In the genomic region with DNA sequence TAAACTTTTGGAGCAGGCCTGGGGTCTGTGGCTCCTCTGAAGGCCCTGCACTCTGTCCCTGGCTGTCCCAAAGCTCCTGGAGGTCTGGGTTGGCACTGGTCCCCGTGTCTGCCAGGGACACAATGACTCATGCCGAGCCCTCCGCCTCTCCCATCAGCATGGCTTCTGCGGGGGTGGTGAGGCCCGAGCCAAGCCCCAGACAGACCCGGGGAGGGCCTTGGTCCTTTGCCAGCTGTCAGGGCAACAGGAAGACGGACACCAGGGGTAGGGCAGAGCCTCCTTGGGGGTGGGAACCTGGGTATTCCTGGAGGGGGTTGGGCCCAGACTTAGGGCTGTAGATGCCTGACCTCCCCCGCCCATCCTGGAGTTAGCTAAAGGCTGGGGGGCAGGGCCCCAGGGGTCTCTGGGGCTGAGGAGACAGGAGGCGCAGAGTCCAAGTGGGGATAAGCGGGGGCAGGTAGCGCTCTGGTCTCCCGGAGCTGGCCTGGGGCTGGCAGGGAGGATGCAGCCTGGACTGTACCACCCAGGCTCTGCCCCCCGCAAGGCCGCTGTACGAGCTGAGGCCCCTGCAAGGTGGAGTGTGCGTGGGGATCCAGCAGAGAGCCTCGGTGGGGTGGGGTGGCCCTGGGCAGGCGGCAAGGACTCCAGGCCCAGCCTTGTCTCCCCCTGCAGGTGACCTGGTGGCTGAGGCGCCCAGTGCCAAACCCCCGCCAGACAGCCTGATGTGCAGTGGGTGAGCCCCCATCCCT, we compare ENCODE assay signal across 1 cellular context.
TF ChIP-seq lines count a peak whose summit lies in the region.

No MANE protein-coding gene starts in this region.

TF ChIP-seq in GM23338, 12 proteins besides CTCF, POLR2A, EP300 and RAD21 (continued from another document):
- TF ChIP-seq REST (IDR thresholded peaks at IDR 0.05; ENCODE audit: unreplicated experiment) = no peak
- no peak for TF ChIP-seq ZNF331 (CRISPR knock-in tag; IDR thresholded peaks at IDR 0.05; ENCODE audit: low read depth)
- no peak for TF ChIP-seq ETS1 (IDR thresholded peaks at IDR 0.05)
- no peak for TF ChIP-seq EZH2phosphoT487 (IDR thresholded peaks at IDR 0.05; ENCODE audit: unreplicated experiment)
- TF ChIP-seq JUNB (IDR thresholded peaks at IDR 0.05; ENCODE audit: unreplicated experiment) = no peak
- TF ChIP-seq NANOG (IDR thresholded peaks at IDR 0.05; ENCODE audit: borderline replicate concordance) = no peak
- TF ChIP-seq CREB1 (CRISPR knock-in tag; IDR thresholded peaks at IDR 0.05; ENCODE audit: low read depth) = no peak
- TF ChIP-seq EZH2 (IDR thresholded peaks at IDR 0.05; ENCODE audit: low read depth, unreplicated experiment) = no peak
- TF ChIP-seq, protein P1, sequence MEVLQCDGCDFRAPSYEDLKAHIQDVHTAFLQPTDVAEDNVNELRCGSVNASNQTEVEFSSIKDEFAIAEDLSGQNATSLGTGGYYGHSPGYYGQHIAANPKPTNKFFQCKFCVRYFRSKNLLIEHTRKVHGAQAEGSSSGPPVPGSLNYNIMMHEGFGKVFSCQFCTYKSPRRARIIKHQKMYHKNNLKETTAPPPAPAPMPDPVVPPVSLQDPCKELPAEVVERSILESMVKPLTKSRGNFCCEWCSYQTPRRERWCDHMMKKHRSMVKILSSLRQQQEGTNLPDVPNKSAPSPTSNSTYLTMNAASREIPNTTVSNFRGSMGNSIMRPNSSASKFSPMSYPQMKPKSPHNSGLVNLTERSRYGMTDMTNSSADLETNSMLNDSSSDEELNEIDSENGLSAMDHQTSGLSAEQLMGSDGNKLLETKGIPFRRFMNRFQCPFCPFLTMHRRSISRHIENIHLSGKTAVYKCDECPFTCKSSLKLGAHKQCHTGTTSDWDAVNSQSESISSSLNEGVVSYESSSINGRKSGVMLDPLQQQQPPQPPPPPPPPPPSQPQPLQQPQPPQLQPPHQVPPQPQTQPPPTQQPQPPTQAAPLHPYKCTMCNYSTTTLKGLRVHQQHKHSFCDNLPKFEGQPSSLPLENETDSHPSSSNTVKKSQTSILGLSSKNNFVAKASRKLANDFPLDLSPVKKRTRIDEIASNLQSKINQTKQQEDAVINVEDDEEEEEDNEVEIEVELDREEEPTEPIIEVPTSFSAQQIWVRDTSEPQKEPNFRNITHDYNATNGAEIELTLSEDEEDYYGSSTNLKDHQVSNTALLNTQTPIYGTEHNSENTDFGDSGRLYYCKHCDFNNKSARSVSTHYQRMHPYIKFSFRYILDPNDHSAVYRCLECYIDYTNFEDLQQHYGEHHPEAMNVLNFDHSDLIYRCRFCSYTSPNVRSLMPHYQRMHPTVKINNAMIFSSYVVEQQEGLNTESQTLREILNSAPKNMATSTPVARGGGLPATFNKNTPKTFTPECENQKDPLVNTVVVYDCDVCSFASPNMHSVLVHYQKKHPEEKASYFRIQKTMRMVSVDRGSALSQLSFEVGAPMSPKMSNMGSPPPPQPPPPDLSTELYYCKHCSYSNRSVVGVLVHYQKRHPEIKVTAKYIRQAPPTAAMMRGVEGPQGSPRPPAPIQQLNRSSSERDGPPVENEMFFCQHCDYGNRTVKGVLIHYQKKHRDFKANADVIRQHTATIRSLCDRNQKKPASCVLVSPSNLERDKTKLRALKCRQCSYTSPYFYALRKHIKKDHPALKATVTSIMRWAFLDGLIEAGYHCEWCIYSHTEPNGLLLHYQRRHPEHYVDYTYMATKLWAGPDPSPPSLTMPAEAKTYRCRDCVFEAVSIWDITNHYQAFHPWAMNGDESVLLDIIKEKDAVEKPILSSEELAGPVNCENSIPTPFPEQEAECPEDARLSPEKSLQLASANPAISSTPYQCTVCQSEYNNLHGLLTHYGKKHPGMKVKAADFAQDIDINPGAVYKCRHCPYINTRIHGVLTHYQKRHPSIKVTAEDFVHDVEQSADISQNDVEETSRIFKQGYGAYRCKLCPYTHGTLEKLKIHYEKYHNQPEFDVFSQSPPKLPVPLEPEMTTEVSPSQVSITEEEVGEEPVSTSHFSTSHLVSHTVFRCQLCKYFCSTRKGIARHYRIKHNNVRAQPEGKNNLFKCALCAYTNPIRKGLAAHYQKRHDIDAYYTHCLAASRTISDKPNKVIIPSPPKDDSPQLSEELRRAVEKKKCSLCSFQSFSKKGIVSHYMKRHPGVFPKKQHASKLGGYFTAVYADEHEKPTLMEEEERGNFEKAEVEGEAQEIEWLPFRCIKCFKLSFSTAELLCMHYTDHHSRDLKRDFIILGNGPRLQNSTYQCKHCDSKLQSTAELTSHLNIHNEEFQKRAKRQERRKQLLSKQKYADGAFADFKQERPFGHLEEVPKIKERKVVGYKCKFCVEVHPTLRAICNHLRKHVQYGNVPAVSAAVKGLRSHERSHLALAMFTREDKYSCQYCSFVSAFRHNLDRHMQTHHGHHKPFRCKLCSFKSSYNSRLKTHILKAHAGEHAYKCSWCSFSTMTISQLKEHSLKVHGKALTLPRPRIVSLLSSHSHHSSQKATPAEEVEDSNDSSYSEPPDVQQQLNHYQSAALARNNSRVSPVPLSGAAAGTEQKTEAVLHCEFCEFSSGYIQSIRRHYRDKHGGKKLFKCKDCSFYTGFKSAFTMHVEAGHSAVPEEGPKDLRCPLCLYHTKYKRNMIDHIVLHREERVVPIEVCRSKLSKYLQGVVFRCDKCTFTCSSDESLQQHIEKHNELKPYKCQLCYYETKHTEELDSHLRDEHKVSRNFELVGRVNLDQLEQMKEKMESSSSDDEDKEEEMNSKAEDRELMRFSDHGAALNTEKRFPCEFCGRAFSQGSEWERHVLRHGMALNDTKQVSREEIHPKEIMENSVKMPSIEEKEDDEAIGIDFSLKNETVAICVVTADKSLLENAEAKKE (CRISPR knock-in tag; IDR thresholded peaks at IDR 0.05) = no peak
- no peak for TF ChIP-seq POLR2AphosphoS5 (IDR thresholded peaks at IDR 0.05; ENCODE audit: low read depth)
